ENCODE assay signal across 8 cellular contexts in genomic region chr9:37390759-37391158, GRCh38. TPM values are rescaled to one million over a fixed set of nuclear protein-coding genes. Genes with fewer than 3 reads are reported as not detected.
DNase-seq lines count a peak whose midpoint lies in the region; ATAC-seq and TF ChIP-seq lines count a peak whose summit lies in the region.

No MANE protein-coding gene starts in this region.

- H3K36me3 ChIP-seq in vagina (no peaks in the 10 kb centered on the region), MG63 (no peaks in the 10 kb centered on the region)

- no peaks in the 10 kb centered on the region for H3K9me3 ChIP-seq in vagina
- H3K9me3 ChIP-seq in MG63: no peaks in the 10 kb centered on the region

- H3K4me3 Mint-ChIP-seq in activated CD4-positive, alpha-beta T cell treated with anti-CD3 and anti-CD28 coated beads, Interleukin-2, amount 10 ng/mL, durations not matched to agents 7 days and 5 days: no peak overlapping the region
- H3K4me3 Mint-ChIP-seq in memory B cell: peak overlapping the region; percentile 27

- POLR2A ChIA-PET in activated CD4-positive, alpha-beta T cell treated with anti-CD3 and anti-CD28 coated beads, Interleukin-2, amount 10 ng/mL, durations not matched to agents 7 days and 5 days (lab: Charles Lee): no interaction called here

- no peak overlapping the region for H3K27ac ChIP-seq in vagina

- H3K36me3 Mint-ChIP-seq in activated CD4-positive, alpha-beta T cell treated with anti-CD3 and anti-CD28 coated beads, Interleukin-2, amount 10 ng/mL, durations not matched to agents 7 days and 5 days (ENCODE audit: low read depth): no peaks in the 10 kb centered on the region
- no peaks in the 10 kb centered on the region for H3K36me3 Mint-ChIP-seq in memory B cell

- ATAC-seq in GM19452 (IDR thresholded peaks at IDR 0.05; ENCODE audit: unreplicated experiment) (peak; percentile 92), HG03175 (IDR thresholded peaks at IDR 0.05; ENCODE audit: unreplicated experiment) (peak; percentile 87), memory B cell (ENCODE audit: low read depth) (peak; percentile 78)

- no peaks in the 10 kb centered on the region for H3K27me3 Mint-ChIP-seq in activated CD4-positive, alpha-beta T cell treated with anti-CD3 and anti-CD28 coated beads, Interleukin-2, amount 10 ng/mL, durations not matched to agents 7 days and 5 days
- no peaks in the 10 kb centered on the region for H3K27me3 Mint-ChIP-seq in memory B cell

- H3K4me3 ChIP-seq in GM12864 (ENCODE audit: low read depth, low read length): no peak overlapping the region
- H3K4me3 ChIP-seq in vagina: no peak overlapping the region
- H3K4me3 ChIP-seq in MG63: no peak overlapping the region

- intact Hi-C loops in vagina (cut with DNase I): no loop called here

- CTCF ChIA-PET in activated CD4-positive, alpha-beta T cell treated with anti-CD3 and anti-CD28 coated beads, Interleukin-2, amount 10 ng/mL, durations not matched to agents 7 days and 5 days (lab: Charles Lee): interaction anchor here (1.0 to 1.4 kb wide), 2 partner anchors 20 to 41 kb away, joined by 3 to 4 read pairs; no protein-coding TSS in a partner anchor

- H3K4me1 ChIP-seq in vagina: no peaks in the 10 kb centered on the region

- peaks cover 4% of the 10 kb centered on the region for H3K4me1 Mint-ChIP-seq in activated CD4-positive, alpha-beta T cell treated with anti-CD3 and anti-CD28 coated beads, Interleukin-2, amount 10 ng/mL, durations not matched to agents 7 days and 5 days
- H3K4me1 Mint-ChIP-seq in memory B cell: peaks cover 20% of the 10 kb centered on the region

- DNase-seq in GM12864 (ENCODE audit: low read depth): peak; percentile 92
- DNase-seq in activated CD4-positive, alpha-beta T cell treated with anti-CD3 and anti-CD28 coated beads, Interleukin-2, amount 10 ng/mL, durations not matched to agents 7 days and 5 days: peak; percentile 53
- DNase-seq in memory B cell (ENCODE audit: low spot score in 2 of 2): no peak
- no peak for DNase-seq in mesenteric fat pad (ENCODE audit: low spot score)
- no peak for DNase-seq in vagina (ENCODE audit: extremely low spot score in 2 of 2)
- no peak for DNase-seq in MG63

- TF ChIP-seq POLR2A in vagina (IDR thresholded peaks at IDR 0.05): no peak

- TF ChIP-seq CTCF in GM12864 (IDR thresholded peaks at IDR 0.05; ENCODE audit: low read depth, low read length, missing control alignments): peak; percentile 81
- no peak for TF ChIP-seq CTCF in vagina (IDR thresholded peaks at IDR 0.05)

- H3K9me3 Mint-ChIP-seq in activated CD4-positive, alpha-beta T cell treated with anti-CD3 and anti-CD28 coated beads, Interleukin-2, amount 10 ng/mL, durations not matched to agents 7 days and 5 days: no peaks in the 10 kb centered on the region
- H3K9me3 Mint-ChIP-seq in memory B cell: no peaks in the 10 kb centered on the region

- H3K27ac Mint-ChIP-seq in activated CD4-positive, alpha-beta T cell treated with anti-CD3 and anti-CD28 coated beads, Interleukin-2, amount 10 ng/mL, durations not matched to agents 7 days and 5 days: no peak overlapping the region
- peak overlapping the region; percentile 70 for H3K27ac Mint-ChIP-seq in memory B cell

- no peaks in the 10 kb centered on the region for H3K27me3 ChIP-seq in vagina
- no peaks in the 10 kb centered on the region for H3K27me3 ChIP-seq in MG63

RNA-seq across cellular contexts. Expression of gene GRHPR, which starts 31.7 kb away (rescaled TPM):
- 10 to 100 TPM; 49.8 to 53.7 TPM for total RNA-seq in activated CD4-positive, alpha-beta T cell treated with anti-CD3 and anti-CD28 coated beads, Interleukin-2, amount 10 ng/mL, durations not matched to agents 7 days and 5 days
- total RNA-seq in mesenteric fat pad: 80.5 TPM
- total RNA-seq in vagina: 134 TPM
- 97.5 and 111 TPM in 2 replicates for total RNA-seq in MG63 (2014; rRNA removed; shearing (Covaris generic); ENCODE audit: low replicate concordance)

Comparison
In these comparisons a context has a peak if more than half of its experiments do, and no peak if none do; other contexts are left out.
1. DNase-seq: peak in GM12864 (single experiment) and activated CD4-positive, alpha-beta T cell treated with anti-CD3 and anti-CD28 coated beads, Interleukin-2, amount 10 ng/mL, durations not matched to agents 7 days and 5 days (single experiment); none in memory B cell (0 of 2), mesenteric fat pad (single experiment), vagina (0 of 2) and MG63 (single experiment).
2. Peak in every context shown above with its lines, with median percentiles within 50 percentile points of each other: ATAC-seq.